ENCODE assay signal across 6 cellular contexts in genomic region chr1:6597777-6598131, GRCh38.
DNase-seq lines count a peak whose midpoint lies in the region.
"Had no signal": no experiment of that assay in that cellular context is flagged by ENCODE, and none has a peak within 500 bp of the region (broad histone marks: within the 10 kb centered on the region; RNA-seq: fewer than 3 reads in every experiment).

No MANE protein-coding gene starts in this region.

- no peaks in the 10 kb centered on the region for H3K27me3 ChIP-seq in HUES6 (ENCODE audit: control insufficient read depth, insufficient read depth, low read length)

- DNase-seq in NCI-H1694 (lab: John Stamatoyannopoulos, UW), result no peak
- DNase-seq: aorta, C1 segment of cervical spinal cord, NCI-H526 treated with DMSO at 0.1 percent for 48 hours, T1000 had no signal

- no peak overlapping the region for H3K27ac ChIP-seq in HUES6 (ENCODE audit: low read depth, low read length)

- H3K9me3 ChIP-seq in HUES6 (ENCODE audit: control insufficient read depth, insufficient read depth, low read depth, low read length), result no peaks in the 10 kb centered on the region

- H3K36me3 ChIP-seq in HUES6 (ENCODE audit: control insufficient read depth, insufficient read depth, low read length), result peaks cover 64% of the 10 kb centered on the region

- no peak overlapping the region for H3K4me3 ChIP-seq in HUES6 (ENCODE audit: low read depth, low read length)

- peaks cover 7% of the 10 kb centered on the region; the same call in 1 of the 2 replicates for H3K4me1 ChIP-seq in HUES6 (ENCODE audit: control insufficient read depth, insufficient read depth, low read length)

- peak overlapping the region; percentile 12 for H3K9ac ChIP-seq in HUES6 (ENCODE audit: low read length)
